13 cellular contexts compared by ENCODE assay signal in the genomic region with DNA sequence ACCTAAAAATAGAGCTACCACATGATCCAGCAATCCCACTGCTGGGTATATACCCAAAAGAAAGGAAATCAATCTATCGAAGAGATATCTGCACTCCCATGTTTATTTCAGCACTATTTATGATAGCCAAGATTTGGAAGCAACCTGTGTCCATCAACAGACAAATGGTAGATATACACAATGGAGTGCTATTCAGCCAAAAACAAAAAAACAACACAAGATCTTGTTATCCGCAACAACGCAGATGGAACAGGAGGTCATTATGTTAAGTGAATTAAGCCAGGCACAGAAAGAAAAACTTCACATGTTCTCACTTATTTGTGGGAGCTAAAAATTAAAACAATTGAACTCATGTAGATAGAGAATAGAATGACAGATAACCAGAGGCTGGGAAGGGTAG. TPM values are rescaled to one million over a fixed set of nuclear protein-coding genes. Genes with fewer than 3 reads are reported as not detected.
"Had no signal": no experiment of that assay in that cellular context is flagged by ENCODE, and none has a peak within 500 bp of the region (broad histone marks: within the 10 kb centered on the region; RNA-seq: fewer than 3 reads in every experiment).

No MANE protein-coding gene starts in this region.

RNA-seq across cellular contexts. Expression of gene TCP11, which starts 2.9 kb away (rescaled TPM):
- total RNA-seq: natural killer cell; natural killer cell treated with Interleukin-12 subunit alpha and Interleukin-12 subunit beta and Interleukin-15 and Interleukin-18, amount 100 ng/mL, for 72 hours; neural crest cell; omental fat pad; posterior vena cava; progenitor cell of endocrine pancreas; psoas muscle; right atrium auricular region; right cardiac atrium; sciatic nerve; skeletal muscle tissue; smooth muscle cell; spleen had no signal
